In the genomic region with DNA sequence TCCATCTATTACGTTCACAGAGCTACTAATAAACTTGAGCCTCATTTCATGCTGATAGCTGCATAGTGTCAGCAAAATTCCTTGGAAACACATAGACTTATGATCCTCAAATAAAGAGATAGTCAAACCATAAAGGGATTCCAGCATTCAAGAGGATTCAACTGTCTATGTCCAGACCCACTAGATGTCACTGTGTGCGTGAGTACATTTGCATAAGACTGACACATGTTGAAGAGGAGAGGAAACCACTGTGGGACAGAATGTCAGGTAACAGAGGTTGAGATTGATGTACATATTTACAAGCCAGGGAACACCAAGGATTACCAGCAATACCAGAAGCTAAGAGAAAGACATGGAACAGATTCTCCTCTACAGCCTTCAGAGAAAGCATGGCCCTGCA, we compare ENCODE assay signal across 17 cellular contexts.
A peak's percentile ranks its signal among the peaks of the same experiment; 100 is the strongest.
DNase-seq lines count a peak whose midpoint lies in the region; ATAC-seq and FAIRE-seq lines count a peak whose summit lies in the region.
"Had no signal": no experiment of that assay in that cellular context is flagged by ENCODE, and none has a peak within 500 bp of the region (broad histone marks: within the 10 kb centered on the region; RNA-seq: fewer than 3 reads in every experiment).

No MANE protein-coding gene starts in this region.

- no peaks in the 10 kb centered on the region for H3K9me3 ChIP-seq in mesenchymal stem cell (ENCODE audit: control insufficient read depth, low read length)
- H3K9me3 ChIP-seq: thoracic aorta had no signal

- no peak overlapping the region for H4K91ac ChIP-seq in mesenchymal stem cell (ENCODE audit: low read length)

- H2AFZ ChIP-seq in mesenchymal stem cell (ENCODE audit: low read depth, low read length), result no peak overlapping the region

- no peak overlapping the region for H3K23ac ChIP-seq in mesenchymal stem cell (ENCODE audit: low read length in 2 of 2)

- WGBS in mesenchymal stem cell, result 60% methylated on average over 2 of the region's 2 CpGs

- no peak overlapping the region for H3K9ac ChIP-seq in mesenchymal stem cell (ENCODE audit: low read length)

- H3K18ac ChIP-seq in mesenchymal stem cell (ENCODE audit: low read depth in 1 of 2, low read length in 2 of 2), result no peak overlapping the region

- H3K79me1 ChIP-seq in mesenchymal stem cell (replicated peaks; ENCODE audit: low read length, poor library complexity, severe bottlenecking), result no peaks in the 10 kb centered on the region

- H3K27me3 ChIP-seq in mesenchymal stem cell (ENCODE audit: control insufficient read depth in 1 of 2, insufficient read depth in 1 of 2, low read length in 2 of 2), result no peaks in the 10 kb centered on the region

- no peak overlapping the region for H3K4ac ChIP-seq in mesenchymal stem cell (ENCODE audit: low read depth in 1 of 2, low read length in 2 of 2)

- H2BK12ac ChIP-seq in mesenchymal stem cell (ENCODE audit: low read length in 2 of 2), result no peak overlapping the region

- peak; percentile 64 for ATAC-seq in GM19324 (IDR thresholded peaks at IDR 0.05; ENCODE audit: low FRiP score, unreplicated experiment)
- ATAC-seq in HG03432 (IDR thresholded peaks at IDR 0.05; ENCODE audit: unreplicated experiment), result no peak
- no peak for ATAC-seq in HG02571 (IDR thresholded peaks at IDR 0.05; ENCODE audit: unreplicated experiment)
- ATAC-seq in GM21528 (IDR thresholded peaks at IDR 0.05; ENCODE audit: low FRiP score, unreplicated experiment), result no peak
- ATAC-seq: CD8-positive, alpha-beta T cell; left colon; naive thymus-derived CD8-positive, alpha-beta T cell had no signal

- DNase-seq in HTR-8/SVneo (ENCODE audit: insufficient read length, low spot score), result peak; percentile 17
- DNase-seq in amniotic epithelial cell (ENCODE audit: low read depth), result peak; percentile 26
- DNase-seq in mesenchymal stem cell, result no peak
- DNase-seq in activated CD4-positive, CD25-positive, alpha-beta regulatory T cell (lab: John Stamatoyannopoulos, UW), result no peak
- DNase-seq: CD8-positive, alpha-beta T cell; left colon; MV-4-11; naive thymus-derived CD8-positive, alpha-beta T cell; NCI-H524; SHP77 had no signal

- H3K14ac ChIP-seq in mesenchymal stem cell (ENCODE audit: low read length in 2 of 2), result no peak overlapping the region

- H3K4me3 ChIP-seq in mesenchymal stem cell (ENCODE audit: insufficient read depth in 1 of 2, low read depth in 1 of 2, low read length in 2 of 2), result no peak overlapping the region
- H3K4me3 ChIP-seq: skin epidermis, thoracic aorta had no signal

- no peak overlapping the region for H4K8ac ChIP-seq in mesenchymal stem cell (ENCODE audit: low read length)

- no peak overlapping the region for H2BK15ac ChIP-seq in mesenchymal stem cell (ENCODE audit: low read depth, poor library complexity, severe bottlenecking)

- FAIRE-seq in HTR-8/SVneo (lab: Jason Lieb, UNC), result peak; percentile 23
- FAIRE-seq: TTC549 had no signal

- H2BK120ac ChIP-seq in mesenchymal stem cell (ENCODE audit: low read depth, low read length), result no peak overlapping the region

- H2BK5ac ChIP-seq in mesenchymal stem cell (ENCODE audit: low read depth, low read length, poor library complexity, severe bottlenecking), result no peak overlapping the region

- no peak overlapping the region for H3K4me2 ChIP-seq in mesenchymal stem cell (ENCODE audit: low read length, poor library complexity, severe bottlenecking)

- peak overlapping the region; percentile 2 for H2AK5ac ChIP-seq in mesenchymal stem cell (ENCODE audit: low read length, severe bottlenecking)

- no peaks in the 10 kb centered on the region for H3K36me3 ChIP-seq in mesenchymal stem cell (ENCODE audit: control insufficient read depth in 1 of 2, insufficient read depth in 2 of 2, low read depth in 1 of 2, low read length in 2 of 2)
- H3K36me3 ChIP-seq: thoracic aorta had no signal

- H3K27ac ChIP-seq in mesenchymal stem cell (ENCODE audit: low read length, poor library complexity, severe bottlenecking), result no peak overlapping the region
- H3K27ac ChIP-seq: thoracic aorta had no signal

- peaks cover 3% of the 10 kb centered on the region for H3K4me1 ChIP-seq in mesenchymal stem cell (ENCODE audit: control insufficient read depth, insufficient read depth, low read depth, low read length)

Comparison
In these comparisons a context has a peak if more than half of its experiments do, and no peak if none do; other contexts are left out.
1. DNase-seq: peak in HTR-8/SVneo (single experiment) and amniotic epithelial cell (single experiment); none in mesenchymal stem cell (single experiment) and activated CD4-positive, CD25-positive, alpha-beta regulatory T cell (0 of 4).